In genomic region chr1:212482006-212482351, GRCh38 we compare ENCODE assay signal across 22 cellular contexts. TPM values are rescaled to one million over a fixed set of nuclear protein-coding genes. Genes with fewer than 3 reads are reported as not detected.
A peak's percentile ranks its signal among the peaks of the same experiment; 100 is the strongest.
DNase-seq lines count a peak whose midpoint lies in the region; ATAC-seq and TF ChIP-seq lines count a peak whose summit lies in the region.
"Had no signal": no experiment of that assay in that cellular context is flagged by ENCODE, and none has a peak within 500 bp of the region (broad histone marks: within the 10 kb centered on the region; RNA-seq: fewer than 3 reads in every experiment).

No MANE protein-coding gene starts in this region.

- CTCF ChIA-PET in Caco-2 (lab: Charles Lee) = interaction anchor here (0.6 kb wide), 1 partner anchor 27 kb away, joined by 3 read pairs; no protein-coding TSS in a partner anchor

- H3K4me3 ChIP-seq in Caco-2 (ENCODE audit: low read depth, low read length) = no peak overlapping the region
- H3K4me3 ChIP-seq: HAP-1, lower lobe of right lung, right lobe of liver had no signal

- H3K4me3 Mint-ChIP-seq in Caco-2 (ENCODE audit: unreplicated experiment) = no peak overlapping the region
- H3K4me3 Mint-ChIP-seq in stimulated activated naive B cell treated with anti-CD40 and anti-IgM and Interleukin-4, amounts not matched to agents 10 μg/mL and 1 μg/mL and 100 μg/mL, for 72 hours = no peak overlapping the region
- H3K4me3 Mint-ChIP-seq in naive thymus-derived CD8-positive, alpha-beta T cell = no peak overlapping the region
- H3K4me3 Mint-ChIP-seq: activated CD8-positive, alpha-beta T cell treated with anti-CD3 and anti-CD28 coated beads, Interleukin-2, amount 10 ng/mL, durations not matched to agents 7 days and 5 days; activated naive CD4-positive, alpha-beta T cell treated with anti-CD3 and anti-CD28 coated beads for 36 hours; activated T-cell treated with anti-CD3 and anti-CD28 coated beads, Interleukin-2, amount 50 U/mL, for 24 hours; effector memory CD8-positive, alpha-beta T cell had no signal

- BruUV-seq in Caco-2 (replicated peaks; lab: Mats Ljungman, UMichigan) = TSS peak; percentile 57

- H3K9me3 Mint-ChIP-seq in Caco-2 (ENCODE audit: unreplicated experiment) = no peaks in the 10 kb centered on the region
- no peaks in the 10 kb centered on the region for H3K9me3 Mint-ChIP-seq in stimulated activated naive B cell treated with anti-CD40 and anti-IgM and Interleukin-4, amounts not matched to agents 10 μg/mL and 1 μg/mL and 100 μg/mL, for 72 hours
- no peaks in the 10 kb centered on the region for H3K9me3 Mint-ChIP-seq in naive thymus-derived CD8-positive, alpha-beta T cell
- H3K9me3 Mint-ChIP-seq: activated naive CD4-positive, alpha-beta T cell treated with anti-CD3 and anti-CD28 coated beads for 36 hours; activated T-cell treated with anti-CD3 and anti-CD28 coated beads, Interleukin-2, amount 50 U/mL, for 24 hours; effector memory CD8-positive, alpha-beta T cell had no signal

- H3K27me3 Mint-ChIP-seq in Caco-2 (ENCODE audit: insufficient read depth, unreplicated experiment) = no peaks in the 10 kb centered on the region
- H3K27me3 Mint-ChIP-seq in stimulated activated naive B cell treated with anti-CD40 and anti-IgM and Interleukin-4, amounts not matched to agents 10 μg/mL and 1 μg/mL and 100 μg/mL, for 72 hours = peaks cover 15 to 16% of the 10 kb centered on the region in 2 donors
- H3K27me3 Mint-ChIP-seq in naive thymus-derived CD8-positive, alpha-beta T cell = peaks cover 0 to 14% (median 4%) of the 10 kb centered on the region in 5 donors

- DNase-seq in Caco-2 = no peak
- peak; percentile 71 for DNase-seq in RPMI7951 (ENCODE audit: low read depth)
- DNase-seq in fibroblast of peridontal ligament (ENCODE audit: extremely low read depth) = peak; percentile 30
- DNase-seq in stimulated activated naive B cell treated with anti-CD40 and anti-IgM and Interleukin-4, amounts not matched to agents 10 μg/mL and 1 μg/mL and 100 μg/mL, for 72 hours = no peak
- DNase-seq in naive thymus-derived CD8-positive, alpha-beta T cell = no peak
- no peak for DNase-seq in central memory CD4-positive, alpha-beta T cell
- DNase-seq: activated CD8-positive, alpha-beta T cell treated with anti-CD3 and anti-CD28 coated beads, Interleukin-2, amount 10 ng/mL, durations not matched to agents 7 days and 5 days; activated naive CD4-positive, alpha-beta T cell treated with anti-CD3 and anti-CD28 coated beads for 36 hours; activated T-cell treated with anti-CD3 and anti-CD28 coated beads, Interleukin-2, amount 50 U/mL, for 24 hours; anterior cingulate cortex; effector memory CD8-positive, alpha-beta T cell; Kasumi-1; lower lobe of right lung; NCI-H1417; NCI-H524 treated with DMSO at 0.1 percent for 48 hours; right lobe of liver; stimulated activated CD4-positive, alpha-beta T cell treated with anti-CD3 and anti-CD28 coated beads, Interleukin-15, amount 100 ng/mL, for 24 hours; substantia nigra had no signal

- ATAC-seq in stimulated activated naive B cell treated with anti-CD40 and anti-IgM and Interleukin-4, amounts not matched to agents 10 μg/mL and 1 μg/mL and 100 μg/mL, for 72 hours (replicated peaks) = no peak
- ATAC-seq in naive thymus-derived CD8-positive, alpha-beta T cell = no peak
- ATAC-seq in GM21528 (IDR thresholded peaks at IDR 0.05; ENCODE audit: low FRiP score, unreplicated experiment) = no peak
- ATAC-seq: activated CD4-positive, CD25-positive, alpha-beta regulatory T cell treated with anti-CD3 and anti-CD28 coated beads, Interleukin-2, amount 50 U/mL, for 24 hours; activated CD8-positive, alpha-beta T cell treated with anti-CD3 and anti-CD28 coated beads, Interleukin-2, amount 10 ng/mL, durations not matched to agents 7 days and 5 days; effector memory CD8-positive, alpha-beta T cell; right lobe of liver had no signal

- H3K9me3 ChIP-seq in Caco-2 = no peaks in the 10 kb centered on the region
- H3K9me3 ChIP-seq: HAP-1, lower lobe of right lung, right lobe of liver had no signal

- POLR2A ChIA-PET in Caco-2 (lab: Charles Lee) = interaction anchor here (0.8 to 1.2 kb wide), 2 partner anchors 76 to 126 kb away, joined by 3 to 4 read pairs; partner anchors contain the start of gene ATF3
- POLR2A ChIA-PET in naive thymus-derived CD8-positive, alpha-beta T cell (lab: Charles Lee) = no interaction called here

- H3K27ac Mint-ChIP-seq in Caco-2 (ENCODE audit: unreplicated experiment) = peak overlapping the region; percentile 16
- H3K27ac Mint-ChIP-seq in stimulated activated naive B cell treated with anti-CD40 and anti-IgM and Interleukin-4, amounts not matched to agents 10 μg/mL and 1 μg/mL and 100 μg/mL, for 72 hours = peak overlapping the region; percentile 4
- H3K27ac Mint-ChIP-seq in naive thymus-derived CD8-positive, alpha-beta T cell = no peak overlapping the region
- H3K27ac Mint-ChIP-seq: activated CD8-positive, alpha-beta T cell treated with anti-CD3 and anti-CD28 coated beads, Interleukin-2, amount 10 ng/mL, durations not matched to agents 7 days and 5 days; activated naive CD4-positive, alpha-beta T cell treated with anti-CD3 and anti-CD28 coated beads for 36 hours; activated T-cell treated with anti-CD3 and anti-CD28 coated beads, Interleukin-2, amount 50 U/mL, for 24 hours; effector memory CD8-positive, alpha-beta T cell had no signal

- intact Hi-C loops in Caco-2 (cut with micrococcal nuclease; ENCODE audit: unreplicated experiment) = loop anchor here (1.0 kb wide), 1 partner anchor 76 kb away; no protein-coding TSS in a partner anchor

- H3K4me1 ChIP-seq in Caco-2 = peaks cover 41% of the 10 kb centered on the region
- H3K4me1 ChIP-seq: parathyroid adenoma, right lobe of liver had no signal

- no peaks in the 10 kb centered on the region for H3K36me3 Mint-ChIP-seq in Caco-2 (ENCODE audit: insufficient read depth, unreplicated experiment)
- no peaks in the 10 kb centered on the region for H3K36me3 Mint-ChIP-seq in stimulated activated naive B cell treated with anti-CD40 and anti-IgM and Interleukin-4, amounts not matched to agents 10 μg/mL and 1 μg/mL and 100 μg/mL, for 72 hours
- no peaks in the 10 kb centered on the region for H3K36me3 Mint-ChIP-seq in naive thymus-derived CD8-positive, alpha-beta T cell

- H3K36me3 ChIP-seq in Caco-2 (ENCODE audit: control insufficient read depth, insufficient read depth, low read length) = no peaks in the 10 kb centered on the region
- H3K36me3 ChIP-seq: HAP-1, lower lobe of right lung, right lobe of liver had no signal

- peaks cover 24% of the 10 kb centered on the region for H3K4me1 Mint-ChIP-seq in Caco-2 (ENCODE audit: low read depth, unreplicated experiment)
- H3K4me1 Mint-ChIP-seq in stimulated activated naive B cell treated with anti-CD40 and anti-IgM and Interleukin-4, amounts not matched to agents 10 μg/mL and 1 μg/mL and 100 μg/mL, for 72 hours = peaks cover 14 to 44% of the 10 kb centered on the region in 2 donors
- H3K4me1 Mint-ChIP-seq in naive thymus-derived CD8-positive, alpha-beta T cell = peaks cover 2 to 22% (median 7%) of the 10 kb centered on the region in 4 donors

- no peak for TF ChIP-seq CTCF in Caco-2 (IDR thresholded peaks at IDR 0.05; ENCODE audit: insufficient read depth in 1 of 2, low read depth in 1 of 2, low read length in 1 of 2, severe bottlenecking in 1 of 2, unreplicated experiment in 1 of 2)

- no peaks in the 10 kb centered on the region for H3K27me3 ChIP-seq in Caco-2 (replicated peaks; ENCODE audit: control insufficient read depth, insufficient read depth, low read length)
- H3K27me3 ChIP-seq: right lobe of liver had no signal

RNA-seq across cellular contexts. Expression of gene NENF, which starts 49.3 kb away (rescaled TPM):
- 90.1 and 95.7 TPM in 2 replicates for total RNA-seq in Caco-2 (2022)
- 52.7 and 54.1 TPM in 2 replicates for total RNA-seq in RPMI7951 (2014; rRNA removed; shearing (Covaris generic))
- total RNA-seq in naive thymus-derived CD8-positive, alpha-beta T cell = 10 to 100 TPM; 21.5 to 25.1 TPM
- 10 to 100 TPM; 35.9 to 68.0 (median 64.9) TPM for polyA plus RNA-seq in naive thymus-derived CD8-positive, alpha-beta T cell

Comparison
In these comparisons a context has a peak if more than half of its experiments do, and no peak if none do; other contexts are left out.
1. DNase-seq: peak in RPMI7951 (single experiment) and fibroblast of peridontal ligament (single experiment); none in Caco-2 (0 of 2), stimulated activated naive B cell treated with anti-CD40 and anti-IgM and Interleukin-4, amounts not matched to agents 10 μg/mL and 1 μg/mL and 100 μg/mL, for 72 hours (single experiment), naive thymus-derived CD8-positive, alpha-beta T cell (0 of 10) and central memory CD4-positive, alpha-beta T cell (single experiment).
2. H3K27ac Mint-ChIP-seq: peak in Caco-2 (single experiment) and stimulated activated naive B cell treated with anti-CD40 and anti-IgM and Interleukin-4, amounts not matched to agents 10 μg/mL and 1 μg/mL and 100 μg/mL, for 72 hours (single experiment); none in naive thymus-derived CD8-positive, alpha-beta T cell (0 of 10).